ENCODE assay signal across 1 cellular context in genomic region chr17:4899341-4900230, GRCh38.
TF ChIP-seq lines count a peak whose summit lies in the region.

TSS of gene C17orf107 (plus strand) at chr17:4899536. CDS start at chr17:4899763, 227 bp downstream.

TF ChIP-seq in GM23338, 12 proteins besides CTCF, POLR2A, EP300 and RAD21 (continued from another document):
- no peak for TF ChIP-seq ETS1 (IDR thresholded peaks at IDR 0.05)
- TF ChIP-seq POLR2AphosphoS5 (IDR thresholded peaks at IDR 0.05; ENCODE audit: low read depth): no peak
- no peak for TF ChIP-seq REST (IDR thresholded peaks at IDR 0.05; ENCODE audit: unreplicated experiment)
- TF ChIP-seq ZNF462 (CRISPR knock-in tag; IDR thresholded peaks at IDR 0.05): no peak
- TF ChIP-seq ZNF114 (CRISPR knock-in tag; IDR thresholded peaks at IDR 0.05): no peak
